ENCODE assay signal across 10 cellular contexts in the genomic region with DNA sequence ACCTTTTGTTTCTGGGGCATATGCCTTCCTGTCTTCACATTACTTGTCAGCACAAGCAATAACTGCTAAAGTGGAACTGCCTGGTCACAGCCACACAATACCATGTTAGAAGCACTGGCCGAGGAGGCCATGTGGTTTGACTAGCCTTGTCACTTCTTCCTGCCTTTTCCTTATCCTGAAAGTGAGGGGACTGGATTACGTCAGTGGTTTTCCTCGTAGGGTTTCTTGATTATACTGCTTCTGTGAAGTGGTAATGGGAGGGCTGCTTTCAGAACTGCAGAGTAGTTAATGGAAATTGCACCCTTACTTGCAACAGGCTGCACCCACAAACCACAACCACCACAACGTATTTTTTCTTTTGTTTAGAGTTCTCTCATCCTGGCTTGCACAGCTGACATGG. TPM values are rescaled to one million over a fixed set of nuclear protein-coding genes. Genes with fewer than 3 reads are reported as not detected.
DNase-seq lines count a peak whose midpoint lies in the region; ATAC-seq and TF ChIP-seq lines count a peak whose summit lies in the region.
"Had no signal": no experiment of that assay in that cellular context is flagged by ENCODE, and none has a peak within 500 bp of the region (broad histone marks: within the 10 kb centered on the region; RNA-seq: fewer than 3 reads in every experiment).

No MANE protein-coding gene starts in this region.

- H3K4me3 ChIP-seq in left ventricle myocardium inferior, result no peak overlapping the region
- H3K4me3 ChIP-seq: body of pancreas had no signal

- no peaks in the 10 kb centered on the region for H3K27me3 ChIP-seq in left ventricle myocardium inferior (ENCODE audit: low read depth)
- H3K27me3 ChIP-seq: body of pancreas had no signal

- peaks cover 48% of the 10 kb centered on the region for H3K36me3 Mint-ChIP-seq in activated CD4-positive, alpha-beta T cell treated with anti-CD3 and anti-CD28 coated beads, Interleukin-2, amount 10 ng/mL, durations not matched to agents 24 days and 14 days (ENCODE audit: low read depth)
- H3K36me3 Mint-ChIP-seq in endothelial cell (ENCODE audit: low read depth, unreplicated experiment), result peaks cover 9% of the 10 kb centered on the region

- no peak for TF ChIP-seq CTCF in left ventricle myocardium inferior (IDR thresholded peaks at IDR 0.05; ENCODE audit: borderline replicate concordance)
- TF ChIP-seq CTCF in endothelial cell (IDR thresholded peaks at IDR 0.05; ENCODE audit: unreplicated experiment), result no peak

- peaks cover 11% of the 10 kb centered on the region for H3K4me1 ChIP-seq in left ventricle myocardium inferior
- H3K4me1 ChIP-seq: body of pancreas had no signal

- no peaks in the 10 kb centered on the region for H3K9me3 Mint-ChIP-seq in activated CD4-positive, alpha-beta T cell treated with anti-CD3 and anti-CD28 coated beads, Interleukin-2, amount 10 ng/mL, durations not matched to agents 24 days and 14 days
- no peaks in the 10 kb centered on the region for H3K9me3 Mint-ChIP-seq in endothelial cell (ENCODE audit: unreplicated experiment)
- no peaks in the 10 kb centered on the region for H3K9me3 Mint-ChIP-seq in stimulated activated naive CD8-positive, alpha-beta T cell treated with anti-CD3 and anti-CD28 coated beads, Interleukin-15, amount 100 ng/mL, for 72 hours

- DNase-seq in left ventricle myocardium inferior, result no peak
- DNase-seq in left cardiac atrium, result no peak
- DNase-seq in activated CD4-positive, alpha-beta T cell treated with anti-CD3 and anti-CD28 coated beads, Interleukin-2, amount 10 ng/mL, durations not matched to agents 24 days and 14 days, result peak; percentile 86
- peak; percentile 3 for DNase-seq in endothelial cell (ENCODE audit: low spot score)
- peak; percentile 32 to 53 for DNase-seq in stimulated activated naive CD8-positive, alpha-beta T cell treated with anti-CD3 and anti-CD28 coated beads, Interleukin-15, amount 100 ng/mL, for 72 hours
- DNase-seq in glomerular visceral epithelial cell (ENCODE audit: extremely low spot score), result no peak
- no peak for DNase-seq in GM03348 (ENCODE audit: low spot score)
- no peak for DNase-seq in HUDEP-2 (lab: John Stamatoyannopoulos, UW; ENCODE audit: unreplicated experiment in 76 of 76)
- DNase-seq: body of pancreas, NCI-H748 treated with DMSO at 0.1 percent for 48 hours had no signal

- no peaks in the 10 kb centered on the region for H3K9me3 ChIP-seq in left ventricle myocardium inferior (replicated peaks)
- H3K9me3 ChIP-seq: body of pancreas had no signal

- no peaks in the 10 kb centered on the region for H3K27me3 Mint-ChIP-seq in activated CD4-positive, alpha-beta T cell treated with anti-CD3 and anti-CD28 coated beads, Interleukin-2, amount 10 ng/mL, durations not matched to agents 24 days and 14 days
- H3K27me3 Mint-ChIP-seq in endothelial cell (ENCODE audit: unreplicated experiment), result no peaks in the 10 kb centered on the region
- no peaks in the 10 kb centered on the region for H3K27me3 Mint-ChIP-seq in stimulated activated naive CD8-positive, alpha-beta T cell treated with anti-CD3 and anti-CD28 coated beads, Interleukin-15, amount 100 ng/mL, for 72 hours

- intact Hi-C loops in left ventricle myocardium inferior (cut with micrococcal nuclease), result no loop called here
- intact Hi-C loops in left cardiac atrium (cut with DNase I), result no loop called here
- intact Hi-C loops in activated CD4-positive, alpha-beta T cell treated with anti-CD3 and anti-CD28 coated beads, Interleukin-2, amount 10 ng/mL, durations not matched to agents 24 days and 14 days (cut with micrococcal nuclease), result loop anchor here (1.0 to 2.0 kb wide), 4 partner anchors 27 to 302 kb away; a partner anchor contains a TSS

- H3K36me3 ChIP-seq in left ventricle myocardium inferior, result peaks cover 10% of the 10 kb centered on the region

- peak overlapping the region; percentile 70 for H3K4me3 Mint-ChIP-seq in activated CD4-positive, alpha-beta T cell treated with anti-CD3 and anti-CD28 coated beads, Interleukin-2, amount 10 ng/mL, durations not matched to agents 24 days and 14 days
- no peak overlapping the region for H3K4me3 Mint-ChIP-seq in endothelial cell (ENCODE audit: unreplicated experiment)
- peak overlapping the region in 1 of 2 donors; percentile 30 for H3K4me3 Mint-ChIP-seq in stimulated activated naive CD8-positive, alpha-beta T cell treated with anti-CD3 and anti-CD28 coated beads, Interleukin-15, amount 100 ng/mL, for 72 hours

- ATAC-seq in left cardiac atrium, result no peak
- ATAC-seq in stimulated activated naive CD8-positive, alpha-beta T cell treated with anti-CD3 and anti-CD28 coated beads, Interleukin-15, amount 100 ng/mL, for 72 hours, result peak; percentile 82
- ATAC-seq: body of pancreas had no signal

- H3K27ac ChIP-seq in left ventricle myocardium inferior (replicated peaks), result peak overlapping the region; percentile 48
- H3K27ac ChIP-seq: body of pancreas had no signal

- H3K27ac Mint-ChIP-seq in activated CD4-positive, alpha-beta T cell treated with anti-CD3 and anti-CD28 coated beads, Interleukin-2, amount 10 ng/mL, durations not matched to agents 24 days and 14 days, result peak overlapping the region; percentile 90
- H3K27ac Mint-ChIP-seq in endothelial cell (ENCODE audit: unreplicated experiment), result peak overlapping the region; percentile 86
- H3K27ac Mint-ChIP-seq in stimulated activated naive CD8-positive, alpha-beta T cell treated with anti-CD3 and anti-CD28 coated beads, Interleukin-15, amount 100 ng/mL, for 72 hours, result peak overlapping the region in 1 of 2 donors; percentile 72

- H3K4me1 Mint-ChIP-seq in activated CD4-positive, alpha-beta T cell treated with anti-CD3 and anti-CD28 coated beads, Interleukin-2, amount 10 ng/mL, durations not matched to agents 24 days and 14 days, result peaks cover 37% of the 10 kb centered on the region
- H3K4me1 Mint-ChIP-seq in endothelial cell (ENCODE audit: unreplicated experiment), result no peaks in the 10 kb centered on the region
- peaks cover 57% of the 10 kb centered on the region for H3K4me1 Mint-ChIP-seq in stimulated activated naive CD8-positive, alpha-beta T cell treated with anti-CD3 and anti-CD28 coated beads, Interleukin-15, amount 100 ng/mL, for 72 hours

RNA-seq across cellular contexts. Expression of a gene that starts 26.6 kb away (rescaled TPM):
- 7.8 TPM for total RNA-seq in left ventricle myocardium inferior
- total RNA-seq in left cardiac atrium, result 1 to 10 TPM; 7.1 to 7.2 TPM
- total RNA-seq in activated CD4-positive, alpha-beta T cell treated with anti-CD3 and anti-CD28 coated beads, Interleukin-2, amount 10 ng/mL, durations not matched to agents 24 days and 14 days, result 20.0 and 20.3 TPM in 2 replicates
- 8.4 TPM for total RNA-seq in endothelial cell (ENCODE audit: unreplicated experiment)

RNA-seq across cellular contexts. Expression of a gene that starts 37.7 kb away (rescaled TPM):
- 143 TPM for total RNA-seq in left ventricle myocardium inferior
- 10 to 100 TPM; 83.4 to 92.8 TPM for total RNA-seq in left cardiac atrium
- 24.2 and 28.8 TPM in 2 replicates for total RNA-seq in activated CD4-positive, alpha-beta T cell treated with anti-CD3 and anti-CD28 coated beads, Interleukin-2, amount 10 ng/mL, durations not matched to agents 24 days and 14 days
- 66.1 TPM for total RNA-seq in endothelial cell (ENCODE audit: unreplicated experiment)

Comparison
In these comparisons a context has a peak if more than half of its experiments do, and no peak if none do; other contexts are left out.
1. DNase-seq: peak in activated CD4-positive, alpha-beta T cell treated with anti-CD3 and anti-CD28 coated beads, Interleukin-2, amount 10 ng/mL, durations not matched to agents 24 days and 14 days (single experiment), endothelial cell (single experiment) and stimulated activated naive CD8-positive, alpha-beta T cell treated with anti-CD3 and anti-CD28 coated beads, Interleukin-15, amount 100 ng/mL, for 72 hours (2 of 2); none in left ventricle myocardium inferior (single experiment), left cardiac atrium (single experiment), glomerular visceral epithelial cell (single experiment), GM03348 (single experiment) and HUDEP-2 (0 of 76).